ENCODE assay signal across 8 cellular contexts in genomic region chr1:170531758-170532657, GRCh38. TPM values are rescaled to one million over a fixed set of nuclear protein-coding genes. Genes with fewer than 3 reads are reported as not detected.
A peak's percentile ranks its signal among the peaks of the same experiment; 100 is the strongest.
DNase-seq lines count a peak whose midpoint lies in the region; ATAC-seq and TF ChIP-seq lines count a peak whose summit lies in the region.

A gene with protein sequence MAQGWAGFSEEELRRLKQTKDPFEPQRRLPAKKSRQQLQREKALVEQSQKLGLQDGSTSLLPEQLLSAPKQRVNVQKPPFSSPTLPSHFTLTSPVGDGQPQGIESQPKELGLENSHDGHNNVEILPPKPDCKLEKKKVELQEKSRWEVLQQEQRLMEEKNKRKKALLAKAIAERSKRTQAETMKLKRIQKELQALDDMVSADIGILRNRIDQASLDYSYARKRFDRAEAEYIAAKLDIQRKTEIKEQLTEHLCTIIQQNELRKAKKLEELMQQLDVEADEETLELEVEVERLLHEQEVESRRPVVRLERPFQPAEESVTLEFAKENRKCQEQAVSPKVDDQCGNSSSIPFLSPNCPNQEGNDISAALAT (plus strand): TSS chr1:170532166. CDS start chr1:170532224, 58 bp downstream.

- H3K36me3 ChIP-seq in colonic mucosa: no peaks in the 10 kb centered on the region

- H3K9ac ChIP-seq in colonic mucosa (ENCODE audit: low read depth in 2 of 2, low read length in 2 of 2): peak within 1 kb of the TSS; percentile 64 to 79

- peak; percentile 89 for TF ChIP-seq POLR2A in GM19099 (IDR thresholded peaks at IDR 0.05; ENCODE audit: extremely low read depth, insufficient read length, low read depth)

- no peaks in the 10 kb centered on the region for H3K9me3 ChIP-seq in colonic mucosa

- no peaks in the 10 kb centered on the region for H3K27me3 ChIP-seq in colonic mucosa
- no peaks in the 10 kb centered on the region for H3K27me3 ChIP-seq in layer of hippocampus (ENCODE audit: control insufficient read depth, insufficient read depth, low read length)

- intact Hi-C loops in colonic mucosa (cut with DNase I): no loop called here

- TF ChIP-seq CTCF in colonic mucosa (IDR thresholded peaks at IDR 0.05): no peak

- ATAC-seq in HG03378 (IDR thresholded peaks at IDR 0.05; ENCODE audit: unreplicated experiment): peak; percentile 92

- peak; percentile 92 for DNase-seq in Ammon's horn (ENCODE audit: low spot score)
- DNase-seq in NCI-H460 (ENCODE audit: extremely low read depth, low read depth): peak; percentile 91
- peak; percentile 72 to 74 for DNase-seq in activated CD4-positive, alpha-beta T cell treated with anti-CD3 and anti-CD28 coated beads for 24 hours (ENCODE audit: low read depth in 2 of 2)
- DNase-seq in colonic mucosa: peak; percentile 94
- peak; percentile 61 to 74 for DNase-seq in stimulated activated CD4-positive, alpha-beta T cell treated with anti-CD3 and anti-CD28 coated beads, Interleukin-1b, Interleukin-23, amount 100 ng/mL, for 4 hours (ENCODE audit: low read depth in 2 of 2)

- H3K27ac ChIP-seq in colonic mucosa (peak within 1 kb of the TSS; percentile 88), layer of hippocampus (ENCODE audit: low read depth, low read length) (peak within 1 kb of the TSS; percentile 82)

- H3K4me1 ChIP-seq in colonic mucosa: peaks cover 7% of the 10 kb centered on the region

- H3K4me3 ChIP-seq in colonic mucosa: peak within 1 kb of the TSS; percentile 61

RNA-seq across cellular contexts. Expression of the gene that starts here (rescaled TPM):
- total RNA-seq in NCI-H460 (2014; rRNA removed; shearing (Covaris generic)): 9.7 and 16.5 TPM in 2 replicates
- polyA plus RNA-seq in NCI-H460 (2014; cell fraction: nucleus; rRNA removed): 27.3 and 30.9 TPM in 2 replicates
- total RNA-seq in colonic mucosa: 10 to 100 TPM; 14.8 to 21.8 TPM

Comparison
In these comparisons a context has a peak if more than half of its experiments do, and no peak if none do; other contexts are left out.
1. Peak in every context shown above with its lines: DNase-seq, ATAC-seq, H3K4me3 ChIP-seq and H3K27ac ChIP-seq.